ENCODE assay signal across 14 cellular contexts in genomic region chr15:90425726-90426346, GRCh38. TPM values are rescaled to one million over a fixed set of nuclear protein-coding genes. Genes with fewer than 3 reads are reported as not detected.
DNase-seq lines count a peak whose midpoint lies in the region; ATAC-seq, FAIRE-seq and TF ChIP-seq lines count a peak whose summit lies in the region.
"Had no signal": no experiment of that assay in that cellular context is flagged by ENCODE, and none has a peak within 500 bp of the region (broad histone marks: within the 10 kb centered on the region; RNA-seq: fewer than 3 reads in every experiment).

No MANE protein-coding gene starts in this region.

- no peak overlapping the region for H3K4me3 ChIP-seq in neutrophil (ENCODE audit: low read depth in 1 of 2, low read length in 1 of 2)
- H3K4me3 ChIP-seq: skin epidermis had no signal

- H3K4me1 ChIP-seq in neutrophil (ENCODE audit: control insufficient read depth in 1 of 2, insufficient read depth in 1 of 2, low read depth in 1 of 2, low read length in 1 of 2) = peaks cover 0 to 3% of the 10 kb centered on the region in 2 experiments

- peak; percentile 58 for DNase-seq in AG20443 (ENCODE audit: low spot score)
- peak; percentile 18 for DNase-seq in RPMI7951 (ENCODE audit: low read depth)
- DNase-seq in globus pallidus (ENCODE audit: low spot score) = peak; percentile 66
- DNase-seq in GM19239 (ENCODE audit: insufficient read length, low spot score) = no peak
- DNase-seq in ecto neural progenitor cell (ENCODE audit: low spot score) = no peak
- DNase-seq: activated CD4-positive, alpha-beta T cell treated with anti-CD3 and anti-CD28 coated beads, Interleukin-2, amount 50 U/mL, for 4 hours; HCEC 1CT; left cardiac atrium; NCI-H69 had no signal

- no peak for FAIRE-seq in GM19239 (lab: Jason Lieb, UNC)

- H3K27me3 ChIP-seq in neutrophil = no peaks in the 10 kb centered on the region

- peaks cover 48% of the 10 kb centered on the region for H3K36me3 ChIP-seq in neutrophil

- peak overlapping the region; percentile 14 for H3K27ac ChIP-seq in neutrophil

- ATAC-seq in GM19351 (IDR thresholded peaks at IDR 0.05; ENCODE audit: unreplicated experiment) (no peak), GM19023 (IDR thresholded peaks at IDR 0.05; ENCODE audit: unreplicated experiment) (no peak)
- ATAC-seq: esophagus mucosa had no signal

- H3K9me3 ChIP-seq in neutrophil = no peaks in the 10 kb centered on the region

- no peak for TF ChIP-seq CTCF in neutrophil (IDR thresholded peaks at IDR 0.05)

RNA-seq across cellular contexts. Expression of gene IQGAP1, which starts 37.8 kb away (rescaled TPM):
- 234 and 273 TPM in 2 replicates for total RNA-seq in RPMI7951 (2014; rRNA removed; shearing (Covaris generic))

Comparison
In these comparisons a context has a peak if more than half of its experiments do, and no peak if none do; other contexts are left out.
1. DNase-seq: peak in AG20443 (single experiment), RPMI7951 (single experiment) and globus pallidus (single experiment); none in GM19239 (single experiment) and ecto neural progenitor cell (single experiment).